ENCODE assay signal across 1 cellular context in the genomic region with DNA sequence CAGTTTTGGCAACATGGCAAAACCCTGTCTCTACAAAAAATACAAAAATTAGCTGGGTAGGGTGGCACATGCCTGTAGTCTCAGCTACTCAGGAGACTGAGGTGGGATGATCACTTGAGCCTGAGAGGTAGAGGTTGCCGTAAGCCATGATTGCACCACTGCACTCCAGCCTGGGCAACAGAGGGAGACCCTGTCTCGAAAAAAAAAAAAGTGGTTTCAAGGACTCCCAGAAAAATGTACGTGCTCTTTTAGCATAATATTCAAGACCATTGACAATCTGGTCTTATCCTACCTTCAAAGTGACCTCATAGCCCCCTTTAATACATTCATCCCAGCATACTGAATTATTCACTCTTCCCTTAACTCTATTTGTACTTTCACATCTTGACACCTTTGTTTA. TPM values are rescaled to one million over a fixed set of nuclear protein-coding genes. Genes with fewer than 3 reads are reported as not detected.
"Had no signal": no experiment of that assay in that cellular context is flagged by ENCODE, and none has a peak within 500 bp of the region (broad histone marks: within the 10 kb centered on the region; RNA-seq: fewer than 3 reads in every experiment).

No MANE protein-coding gene starts in this region.

RNA-seq across cellular contexts. Expression of a gene that starts 14.6 kb away (rescaled TPM):
- total RNA-seq: foreskin keratinocyte had no signal
- polyA plus RNA-seq: foreskin keratinocyte had no signal
